Comparison of ENCODE assay signal across 19 cellular contexts in genomic region chr6:43805695-43806040, GRCh38. TPM values are rescaled to one million over a fixed set of nuclear protein-coding genes. Genes with fewer than 3 reads are reported as not detected.
DNase-seq lines count a peak whose midpoint lies in the region; ATAC-seq and TF ChIP-seq lines count a peak whose summit lies in the region.
"Had no signal": no experiment of that assay in that cellular context is flagged by ENCODE, and none has a peak within 500 bp of the region (broad histone marks: within the 10 kb centered on the region; RNA-seq: fewer than 3 reads in every experiment).

No MANE protein-coding gene starts in this region.

- no peak overlapping the region for H3K4me3 Mint-ChIP-seq in Calu3 (ENCODE audit: low read depth, unreplicated experiment)
- H3K4me3 Mint-ChIP-seq: CD14-positive monocyte, H9 had no signal

- H3K4me1 ChIP-seq in HUES48 (ENCODE audit: control insufficient read depth, insufficient read depth, low read length) = no peaks in the 10 kb centered on the region
- peaks cover 29% of the 10 kb centered on the region for H3K4me1 ChIP-seq in colonic mucosa
- H3K4me1 ChIP-seq in mucosa of rectum (ENCODE audit: control insufficient read depth in 2 of 2, insufficient read depth in 2 of 2, low read length in 2 of 2) = peaks cover 39 to 46% of the 10 kb centered on the region in 2 donors
- peaks cover 50 to 79% (median 66%) of the 10 kb centered on the region in 4 donors for H3K4me1 ChIP-seq in stomach

- CTCF ChIA-PET in Calu3 (lab: Charles Lee) = interaction anchor here (0.6 to 1.0 kb wide), 4 partner anchors 15 to 59 kb away, joined by 3 to 4 read pairs (median 4); no protein-coding TSS in a partner anchor

- H3K27me3 ChIP-seq in HUES48 (ENCODE audit: control insufficient read depth, insufficient read depth, low read length) (no peaks in the 10 kb centered on the region), colonic mucosa (no peaks in the 10 kb centered on the region), mucosa of rectum (ENCODE audit: control insufficient read depth in 2 of 2, insufficient read depth in 2 of 2, low read length in 2 of 2) (no peaks in the 10 kb centered on the region), stomach (no peaks in the 10 kb centered on the region)
- H3K27me3 ChIP-seq: SJSA1 had no signal

- H3K9ac ChIP-seq in HUES48 (ENCODE audit: low read depth, low read length) (no peak overlapping the region), colonic mucosa (ENCODE audit: low read depth in 2 of 2, low read length in 2 of 2) (peak overlapping the region; percentile 50 to 90), mucosa of rectum (ENCODE audit: low read depth in 1 of 2, low read length in 2 of 2) (peak overlapping the region; percentile 69 to 72)

- H3K4me1 Mint-ChIP-seq in Calu3 (ENCODE audit: low read depth, unreplicated experiment) = peaks cover 94% of the 10 kb centered on the region

- H3K36me3 ChIP-seq in HUES48 (ENCODE audit: control insufficient read depth, insufficient read depth, low read length) = no peaks in the 10 kb centered on the region
- H3K36me3 ChIP-seq in colonic mucosa = no peaks in the 10 kb centered on the region
- no peaks in the 10 kb centered on the region for H3K36me3 ChIP-seq in mucosa of rectum (ENCODE audit: control insufficient read depth in 2 of 2, insufficient read depth in 2 of 2, low read length in 2 of 2)
- no peaks in the 10 kb centered on the region for H3K36me3 ChIP-seq in stomach
- H3K36me3 ChIP-seq: SJSA1 had no signal

- no peak for ATAC-seq in HG03108 (IDR thresholded peaks at IDR 0.05; ENCODE audit: unreplicated experiment)
- ATAC-seq: K562 had no signal

- TF ChIP-seq CTCF in colonic mucosa (IDR thresholded peaks at IDR 0.05) = no peak
- TF ChIP-seq CTCF in stomach (IDR thresholded peaks at IDR 0.05) = no peak
- TF ChIP-seq CTCF in Calu3 (IDR thresholded peaks at IDR 0.05; ENCODE audit: unreplicated experiment) = no peak

- peak overlapping the region; percentile 39 for H3K27ac ChIP-seq in HUES48 (ENCODE audit: low read depth, low read length)
- H3K27ac ChIP-seq in colonic mucosa = peak overlapping the region; percentile 63
- H3K27ac ChIP-seq in mucosa of rectum (ENCODE audit: low read depth in 2 of 2, low read length in 2 of 2) = peak overlapping the region; percentile 84 to 86
- peak overlapping the region; percentile 61 to 84 (median 80) for H3K27ac ChIP-seq in stomach
- H3K27ac ChIP-seq: RWPE1, SJSA1 had no signal

- H3K9me3 ChIP-seq in HUES48 (ENCODE audit: control insufficient read depth, insufficient read depth, low read length) (no peaks in the 10 kb centered on the region), colonic mucosa (no peaks in the 10 kb centered on the region), mucosa of rectum (ENCODE audit: control insufficient read depth in 2 of 2, low read length in 2 of 2) (no peaks in the 10 kb centered on the region), stomach (no peaks in the 10 kb centered on the region)
- H3K9me3 ChIP-seq: SJSA1 had no signal

- no peak for TF ChIP-seq EP300 in stomach (IDR thresholded peaks at IDR 0.05)

- peaks cover 12% of the 10 kb centered on the region for H3K36me3 Mint-ChIP-seq in Calu3 (ENCODE audit: insufficient read depth, unreplicated experiment)

- intact Hi-C loops in colonic mucosa (cut with DNase I) = no loop called here
- intact Hi-C loops in stomach (cut with DNase I; ENCODE audit: low total_unique reads) = no loop called here
- intact Hi-C loops in Calu3 (cut with micrococcal nuclease; ENCODE audit: unreplicated experiment) = loop anchor here (5.0 kb wide), 1 partner anchor 33 kb away; the partner anchor contains the start of gene VEGFA

- 55 to 78% (median 57%) methylated on average over 5 of the region's 5 CpGs for WGBS in stomach, 5 donors

- H3K9me3 Mint-ChIP-seq in Calu3 (ENCODE audit: low read depth, unreplicated experiment) = no peaks in the 10 kb centered on the region
- H3K9me3 Mint-ChIP-seq: H9 had no signal

- H3K27me3 Mint-ChIP-seq in Calu3 (ENCODE audit: unreplicated experiment) = no peaks in the 10 kb centered on the region

- H3K4me3 ChIP-seq in HUES48 (ENCODE audit: low read depth, low read length) (no peak overlapping the region), colonic mucosa (no peak overlapping the region), mucosa of rectum (ENCODE audit: low read length in 2 of 2) (peak overlapping the region; percentile 47 to 63), stomach (no peak overlapping the region)
- H3K4me3 ChIP-seq: K562, SJSA1 had no signal

- DNase-seq in colonic mucosa = no peak
- no peak for DNase-seq in stomach
- DNase-seq in Calu3 = no peak
- no peak for DNase-seq in DMS153 (lab: John Stamatoyannopoulos, UW)
- DNase-seq: DMS 273 treated with DMSO at 0.1 percent for 48 hours, GF-D8, H9, NCI-H1105 treated with DMSO at 0.1 percent for 48 hours, NCI-H1694 treated with DMSO at 0.1 percent for 48 hours, NCI-H510A, NCI-H748 treated with DMSO at 0.1 percent for 48 hours, OCI-M1 had no signal

- no peak overlapping the region for H3K27ac Mint-ChIP-seq in Calu3 (ENCODE audit: unreplicated experiment)
- H3K27ac Mint-ChIP-seq: H9 had no signal

- BruUV-seq in Calu3 (replicated peaks; lab: Mats Ljungman, UMichigan) = no TSS peak

- no peak for TF ChIP-seq POLR2A in stomach (IDR thresholded peaks at IDR 0.05)

RNA-seq across cellular contexts. Expression of gene VEGFA, which starts 35.7 kb away (rescaled TPM):
- total RNA-seq in colonic mucosa (100 to 1,000 TPM; 113 to 216 TPM), stomach (100 to 1,000 TPM; 193 to 438 (median 352) TPM), Calu3 (2022) (345 and 407 TPM in 2 replicates)
- 10 to 100 TPM; 28.6 to 87.7 (median 31.5) TPM for polyA plus RNA-seq in stomach

Comparison
In these comparisons a context has a peak if more than half of its experiments do, and no peak if none do; other contexts are left out.
1. H3K4me3 ChIP-seq: peak in mucosa of rectum (2 of 2); none in HUES48 (single experiment), colonic mucosa (single experiment) and stomach (0 of 4).
2. Peak in every context shown above with its lines, with median percentiles within 50 percentile points of each other: H3K27ac ChIP-seq.